ENCODE assay signal across 10 cellular contexts in genomic region chr10:75613685-75614587, GRCh38.
DNase-seq lines count a peak whose midpoint lies in the region; ATAC-seq lines count a peak whose summit lies in the region.
"Had no signal": no experiment of that assay in that cellular context is flagged by ENCODE, and none has a peak within 500 bp of the region (broad histone marks: within the 10 kb centered on the region; RNA-seq: fewer than 3 reads in every experiment).

No MANE protein-coding gene starts in this region.

- H2BK5ac ChIP-seq in mesenchymal stem cell (ENCODE audit: low read depth, low read length, poor library complexity, severe bottlenecking) = no peak overlapping the region

- H3K4ac ChIP-seq in mesenchymal stem cell (ENCODE audit: low read depth in 1 of 2, low read length in 2 of 2) = no peak overlapping the region

- ATAC-seq in GM18867 (IDR thresholded peaks at IDR 0.05; ENCODE audit: unreplicated experiment) (peak; percentile 39), HG02852 (IDR thresholded peaks at IDR 0.05; ENCODE audit: unreplicated experiment) (peak; percentile 43)

- H3K4me3 ChIP-seq in mesenchymal stem cell (ENCODE audit: insufficient read depth in 1 of 2, low read depth in 1 of 2, low read length in 2 of 2) = no peak overlapping the region
- H3K4me3 ChIP-seq: adrenal gland had no signal

- no peak overlapping the region for H4K91ac ChIP-seq in mesenchymal stem cell (ENCODE audit: low read length)

- H3K23ac ChIP-seq in mesenchymal stem cell (ENCODE audit: low read length in 2 of 2) = no peak overlapping the region

- H2AK5ac ChIP-seq in mesenchymal stem cell (ENCODE audit: low read length, severe bottlenecking) = no peak overlapping the region

- no peak overlapping the region for H2AFZ ChIP-seq in mesenchymal stem cell (ENCODE audit: low read depth, low read length)

- H3K27me3 ChIP-seq in mesenchymal stem cell (ENCODE audit: control insufficient read depth in 1 of 2, insufficient read depth in 1 of 2, low read length in 2 of 2) = peaks cover 0 to 19% of the 10 kb centered on the region in 2 experiments
- H3K27me3 ChIP-seq: adrenal gland had no signal

- WGBS in mesenchymal stem cell = 14% methylated on average over 6 of the region's 10 CpGs

- H3K79me1 ChIP-seq in mesenchymal stem cell (replicated peaks; ENCODE audit: low read length, poor library complexity, severe bottlenecking) = no peaks in the 10 kb centered on the region

- no peak overlapping the region for H3K9ac ChIP-seq in mesenchymal stem cell (ENCODE audit: low read length)

- H2BK12ac ChIP-seq in mesenchymal stem cell (ENCODE audit: low read length in 2 of 2) = no peak overlapping the region

- no peak overlapping the region for H3K14ac ChIP-seq in mesenchymal stem cell (ENCODE audit: low read length in 2 of 2)

- H2BK15ac ChIP-seq in mesenchymal stem cell (ENCODE audit: low read depth, poor library complexity, severe bottlenecking) = no peak overlapping the region

- H3K18ac ChIP-seq in mesenchymal stem cell (ENCODE audit: low read depth in 1 of 2, low read length in 2 of 2) = peak overlapping the region in 1 of 2 experiments; percentile 14

- no peak overlapping the region for H3K4me2 ChIP-seq in mesenchymal stem cell (ENCODE audit: low read length, poor library complexity, severe bottlenecking)

- peak overlapping the region; percentile 19 for H4K8ac ChIP-seq in mesenchymal stem cell (ENCODE audit: low read length)

- no peaks in the 10 kb centered on the region for H3K9me3 ChIP-seq in mesenchymal stem cell (ENCODE audit: control insufficient read depth, low read length)
- H3K9me3 ChIP-seq: adrenal gland had no signal

- no peak overlapping the region for H2BK120ac ChIP-seq in mesenchymal stem cell (ENCODE audit: low read depth, low read length)

- DNase-seq in NCI-H69 (lab: John Stamatoyannopoulos, UW) (peak; percentile 38), mesenchymal stem cell (peak; percentile 81), COLO668 (lab: John Stamatoyannopoulos, UW; ENCODE audit: unreplicated experiment) (no peak), NCI-H774 (lab: John Stamatoyannopoulos, UW) (no peak), HPDE6-E6E7 (ENCODE audit: extremely low spot score) (no peak), NCI-H2196 (lab: John Stamatoyannopoulos, UW; ENCODE audit: unreplicated experiment) (no peak)
- DNase-seq: activated CD4-positive, alpha-beta T cell treated with anti-CD3 and anti-CD28 coated beads, Interleukin-2, amount 50 U/mL, for 48 hours; adrenal gland had no signal

- H3K36me3 ChIP-seq in mesenchymal stem cell (ENCODE audit: control insufficient read depth in 1 of 2, insufficient read depth in 2 of 2, low read depth in 1 of 2, low read length in 2 of 2) = no peaks in the 10 kb centered on the region
- H3K36me3 ChIP-seq: adrenal gland had no signal

- no peak overlapping the region for H3K27ac ChIP-seq in mesenchymal stem cell (ENCODE audit: low read length, poor library complexity, severe bottlenecking)

- no peaks in the 10 kb centered on the region for H3K4me1 ChIP-seq in mesenchymal stem cell (ENCODE audit: control insufficient read depth, insufficient read depth, low read depth, low read length)

Comparison
In these comparisons a context has a peak if more than half of its experiments do, and no peak if none do; other contexts are left out.
1. DNase-seq: peak in NCI-H69 (single experiment) and mesenchymal stem cell (single experiment); none in COLO668 (single experiment), NCI-H774 (single experiment), HPDE6-E6E7 (single experiment) and NCI-H2196 (single experiment).